Comparison of ENCODE assay signal across 22 cellular contexts in genomic region chr5:59728356-59728755, GRCh38.
"Had no signal": no experiment of that assay in that cellular context is flagged by ENCODE, and none has a peak within 500 bp of the region (broad histone marks: within the 10 kb centered on the region; RNA-seq: fewer than 3 reads in every experiment).

No MANE protein-coding gene starts in this region.

- H3K4me3 ChIP-seq: breast epithelium, esophagus muscularis mucosa, left lung, lung, psoas muscle, thoracic aorta, vagina had no signal

- H3K9ac ChIP-seq: parathyroid adenoma had no signal

- ATAC-seq: activated naive CD4-positive, alpha-beta T cell treated with anti-CD3 and anti-CD28 coated beads, Interleukin-2, amount 50 U/mL, for 72 hours; activated T-cell treated with anti-CD3 and anti-CD28 coated beads, Interleukin-2, amount 50 U/mL, for 72 hours; left lung; naive thymus-derived CD4-positive, alpha-beta T cell; psoas muscle had no signal

- H3K36me3 ChIP-seq: breast epithelium, esophagus muscularis mucosa, left lung, thoracic aorta, vagina had no signal

- H3K4me1 ChIP-seq: breast epithelium, left lung, parathyroid adenoma, psoas muscle, vagina had no signal

- H3K27me3 ChIP-seq: breast epithelium, esophagus muscularis mucosa, left lung, vagina had no signal

- H3K27ac ChIP-seq: breast epithelium, esophagus muscularis mucosa, left lung, parathyroid adenoma, psoas muscle, thoracic aorta, vagina, VCaP had no signal

- H2AFZ ChIP-seq: parathyroid adenoma had no signal

- DNase-seq: activated CD4-positive, alpha-beta T cell treated with anti-CD3 and anti-CD28 coated beads for 4 hours; activated CD4-positive, alpha-beta T cell treated with anti-CD3 and anti-CD28 coated beads, Interleukin-2, amount 50 U/mL, for 4 hours; activated naive CD4-positive, alpha-beta T cell; activated T-cell treated with anti-CD3 and anti-CD28 coated beads for 4 hours; activated T-cell treated with anti-CD3 and anti-CD28 coated beads, Interleukin-2, amount 50 U/mL, for 72 hours; central memory CD4-positive, alpha-beta T cell; foreskin melanocyte; left lung; naive thymus-derived CD4-positive, alpha-beta T cell; nucleus accumbens; psoas muscle; stimulated activated CD4-positive, alpha-beta T cell treated with anti-CD3 and anti-CD28 coated beads, Interleukin-4, amount 100 ng/mL, for 1 hour; T-helper 1 cell; trophoblast cell had no signal

- H3K79me2 ChIP-seq: parathyroid adenoma had no signal

- H3K9me3 ChIP-seq: breast epithelium, esophagus muscularis mucosa, left lung, psoas muscle, thoracic aorta, vagina had no signal
